8 cellular contexts compared by ENCODE assay signal in genomic region chr6:87968435-87969278, GRCh38.
A peak's percentile ranks its signal among the peaks of the same experiment; 100 is the strongest.
DNase-seq lines count a peak whose midpoint lies in the region; ATAC-seq and TF ChIP-seq lines count a peak whose summit lies in the region.

No MANE protein-coding gene starts in this region.

- H3K4ac ChIP-seq in IMR-90 (ENCODE audit: low read depth, low read length): no peak overlapping the region

- intact Hi-C loops in IMR-90 (cut with micrococcal nuclease): no loop called here

- H2BK20ac ChIP-seq in IMR-90 (ENCODE audit: low read depth, low read length): no peak overlapping the region

- H3K9me3 Mint-ChIP-seq in activated naive CD4-positive, alpha-beta T cell treated with anti-CD3 and anti-CD28 coated beads, Interleukin-2, amount 10 ng/mL, durations not matched to agents 7 days and 5 days: no peaks in the 10 kb centered on the region
- H3K9me3 Mint-ChIP-seq in stimulated activated naive B cell treated with anti-CD40 and anti-IgM and Interleukin-4, amounts not matched to agents 10 μg/mL and 1 μg/mL and 100 μg/mL, for 72 hours: peaks cover 10 to 13% of the 10 kb centered on the region in 2 donors

- no peak for TF ChIP-seq CTCF in IMR-90 (conservative IDR thresholded peaks at IDR 0.05; ENCODE audit: low read depth, low read length)

- in situ Hi-C loops in IMR-90 (cut with MboI; ENCODE audit: low sequenced_read_pairs): no loop called here

- H3K18ac ChIP-seq in IMR-90 (ENCODE audit: low read depth, low read length): no peak overlapping the region

- H2AK9ac ChIP-seq in IMR-90 (replicated peaks; ENCODE audit: low read depth, low read length, poor library complexity): no peak overlapping the region

- no peak overlapping the region for H3K56ac ChIP-seq in IMR-90 (ENCODE audit: extremely low read depth, insufficient read depth, low read length)

- peak; percentile 84 for ATAC-seq in IMR-90 (ENCODE audit: low read depth)
- peak; percentile 71 to 79 for ATAC-seq in stimulated activated naive B cell treated with anti-CD40 and anti-IgM and Interleukin-4, amounts not matched to agents 10 μg/mL and 1 μg/mL and 100 μg/mL, for 72 hours (replicated peaks)
- ATAC-seq in HG03045 (IDR thresholded peaks at IDR 0.05; ENCODE audit: unreplicated experiment): no peak

- H3K27me3 Mint-ChIP-seq in activated naive CD4-positive, alpha-beta T cell treated with anti-CD3 and anti-CD28 coated beads, Interleukin-2, amount 10 ng/mL, durations not matched to agents 7 days and 5 days: peaks cover 11% of the 10 kb centered on the region
- H3K27me3 Mint-ChIP-seq in stimulated activated naive B cell treated with anti-CD40 and anti-IgM and Interleukin-4, amounts not matched to agents 10 μg/mL and 1 μg/mL and 100 μg/mL, for 72 hours: peaks cover 0 to 5% of the 10 kb centered on the region in 2 donors

- H2BK120ac ChIP-seq in IMR-90 (ENCODE audit: low read depth, low read length): no peak overlapping the region

- no peaks in the 10 kb centered on the region for H3K9me1 ChIP-seq in IMR-90 (ENCODE audit: insufficient read depth, low read length)

- no peak overlapping the region for H3K4me3 Mint-ChIP-seq in activated naive CD4-positive, alpha-beta T cell treated with anti-CD3 and anti-CD28 coated beads, Interleukin-2, amount 10 ng/mL, durations not matched to agents 7 days and 5 days
- H3K4me3 Mint-ChIP-seq in stimulated activated naive B cell treated with anti-CD40 and anti-IgM and Interleukin-4, amounts not matched to agents 10 μg/mL and 1 μg/mL and 100 μg/mL, for 72 hours: no peak overlapping the region

- CTCF ChIA-PET in IMR-90 (lab: Yijun Ruan, JAX): no interaction called here
- CTCF ChIA-PET in activated naive CD4-positive, alpha-beta T cell treated with anti-CD3 and anti-CD28 coated beads, Interleukin-2, amount 10 ng/mL, durations not matched to agents 7 days and 5 days (lab: Charles Lee): no interaction called here

- H3K4me1 Mint-ChIP-seq in activated naive CD4-positive, alpha-beta T cell treated with anti-CD3 and anti-CD28 coated beads, Interleukin-2, amount 10 ng/mL, durations not matched to agents 7 days and 5 days: no peaks in the 10 kb centered on the region
- peaks cover 3 to 14% of the 10 kb centered on the region in 2 donors for H3K4me1 Mint-ChIP-seq in stimulated activated naive B cell treated with anti-CD40 and anti-IgM and Interleukin-4, amounts not matched to agents 10 μg/mL and 1 μg/mL and 100 μg/mL, for 72 hours

- DNase-seq in NCI-H2081 (lab: John Stamatoyannopoulos, UW): peak; percentile 34 to 46
- no peak for DNase-seq in NCI-H2081 treated with DMSO at 0.1 percent for 48 hours (lab: John Stamatoyannopoulos, UW)
- DNase-seq in IMR-90: no peak
- DNase-seq in activated naive CD4-positive, alpha-beta T cell treated with anti-CD3 and anti-CD28 coated beads, Interleukin-2, amount 10 ng/mL, durations not matched to agents 7 days and 5 days: peak; percentile 42
- DNase-seq in stimulated activated naive B cell treated with anti-CD40 and anti-IgM and Interleukin-4, amounts not matched to agents 10 μg/mL and 1 μg/mL and 100 μg/mL, for 72 hours: no peak
- DNase-seq in NCI-H524 treated with DMSO at 0.1 percent for 48 hours (lab: John Stamatoyannopoulos, UW): no peak

- H3K27me3 ChIP-seq in IMR-90 (ENCODE audit: control insufficient read depth, insufficient read depth, low read length) (no peaks in the 10 kb centered on the region), iPS-20b (ENCODE audit: insufficient read depth, low read length) (0 out of 2 replicates have a peak, but pooled peaks cover 4% of the 10 kb centered on the region)

- no peak overlapping the region for H2AK5ac ChIP-seq in IMR-90 (ENCODE audit: low read depth, low read length)

- no peak overlapping the region for H4K5ac ChIP-seq in IMR-90 (ENCODE audit: low read depth, low read length)

- H3K36me3 Mint-ChIP-seq in activated naive CD4-positive, alpha-beta T cell treated with anti-CD3 and anti-CD28 coated beads, Interleukin-2, amount 10 ng/mL, durations not matched to agents 7 days and 5 days: no peaks in the 10 kb centered on the region
- H3K36me3 Mint-ChIP-seq in stimulated activated naive B cell treated with anti-CD40 and anti-IgM and Interleukin-4, amounts not matched to agents 10 μg/mL and 1 μg/mL and 100 μg/mL, for 72 hours: peaks cover 2 to 4% of the 10 kb centered on the region in 2 donors

- no CpG with 5 or more reads among the region's 26 CpGs for WGBS in IMR-90 (ENCODE audit: extremely low coverage in 2 of 2, insufficient read length in 1 of 2), 2 experiments

- H3K36me3 ChIP-seq in IMR-90 (ENCODE audit: control insufficient read depth, insufficient read depth, low read length) (no peaks in the 10 kb centered on the region), iPS-20b (ENCODE audit: insufficient read depth, low read depth, low read length) (no peaks in the 10 kb centered on the region)

- no peak overlapping the region for H3K23ac ChIP-seq in IMR-90 (ENCODE audit: low read depth, low read length)

- no peaks in the 10 kb centered on the region for H3K79me1 ChIP-seq in IMR-90 (ENCODE audit: low read depth in 1 of 2, low read length in 2 of 2)

- no TSS peak for BruUV-seq in IMR-90 (replicated peaks; lab: Mats Ljungman, UMichigan)

- TF ChIP-seq POLR2A in IMR-90 (IDR thresholded peaks at IDR 0.05; ENCODE audit: low read depth, low read length): no peak

- no peak overlapping the region for H3K14ac ChIP-seq in IMR-90 (replicated peaks; ENCODE audit: low read depth, low read length)

- no peak overlapping the region for H2BK15ac ChIP-seq in IMR-90 (ENCODE audit: low read depth, low read length)

- POLR2A ChIA-PET in IMR-90 (lab: Charles Lee; ENCODE audit: unreplicated experiment): no interaction called here

- dilution Hi-C loops in IMR-90 (cut with HindIII; ENCODE audit: low sequenced_read_pairs, unreplicated experiment): no loop called here

- H3K4me1 ChIP-seq in IMR-90 (ENCODE audit: control insufficient read depth, insufficient read depth, low read length) (no peaks in the 10 kb centered on the region), iPS-20b (ENCODE audit: insufficient read depth, low read length) (peaks cover 8% of the 10 kb centered on the region)

- no peak overlapping the region for H2BK5ac ChIP-seq in IMR-90 (ENCODE audit: low read depth, low read length, poor library complexity, severe bottlenecking)

- no peak overlapping the region for H4K8ac ChIP-seq in IMR-90 (ENCODE audit: low read depth in 2 of 2, low read length in 2 of 2)

- no peak overlapping the region for H3K27ac Mint-ChIP-seq in activated naive CD4-positive, alpha-beta T cell treated with anti-CD3 and anti-CD28 coated beads, Interleukin-2, amount 10 ng/mL, durations not matched to agents 7 days and 5 days
- H3K27ac Mint-ChIP-seq in stimulated activated naive B cell treated with anti-CD40 and anti-IgM and Interleukin-4, amounts not matched to agents 10 μg/mL and 1 μg/mL and 100 μg/mL, for 72 hours: no peak overlapping the region

- H3K4me2 ChIP-seq in IMR-90 (ENCODE audit: low read depth, low read length): peak overlapping the region; percentile 75

- no peaks in the 10 kb centered on the region for H4K20me1 ChIP-seq in IMR-90 (ENCODE audit: insufficient read depth, low read length)

- H4K91ac ChIP-seq in IMR-90 (ENCODE audit: insufficient read depth, low read depth, low read length): no peak overlapping the region

- H3K4me3 ChIP-seq in IMR-90 (ENCODE audit: insufficient read depth, low read depth, low read length) (peak overlapping the region; percentile 22), iPS-20b (ENCODE audit: low read length) (peak overlapping the region; percentile 66)

- no peak overlapping the region for H2AFZ ChIP-seq in IMR-90 (replicated peaks; ENCODE audit: low read length, poor library complexity)

- H3K27ac ChIP-seq in IMR-90 (ENCODE audit: insufficient read depth, low read length): no peak overlapping the region
- no peak overlapping the region for H3K27ac ChIP-seq in iPS-20b (ENCODE audit: low read length)

- no peak for TF ChIP-seq RAD21 in IMR-90 (IDR thresholded peaks at IDR 0.05; ENCODE audit: low read length)

- H3K9me3 ChIP-seq in IMR-90 (ENCODE audit: control insufficient read depth, insufficient read depth, low read length): no peaks in the 10 kb centered on the region
- no peaks in the 10 kb centered on the region for H3K9me3 ChIP-seq in iPS-20b (ENCODE audit: insufficient read depth, low read depth, low read length)

- H3K9ac ChIP-seq in IMR-90 (ENCODE audit: low read depth, low read length): no peak overlapping the region
- peak overlapping the region; percentile 38; the same call in 1 of the 2 replicates for H3K9ac ChIP-seq in iPS-20b (ENCODE audit: low read depth, low read length)

TF ChIP-seq in IMR-90, 13 proteins besides CTCF, POLR2A, EP300 and RAD21:
- TF ChIP-seq CHD1 (IDR thresholded peaks at IDR 0.05; ENCODE audit: low read depth, low read length): no peak
- no peak for TF ChIP-seq USF2 (IDR thresholded peaks at IDR 0.05; ENCODE audit: low read depth, low read length)
- TF ChIP-seq NFE2L2 (IDR thresholded peaks at IDR 0.05; ENCODE audit: low read depth, low read length): no peak
- TF ChIP-seq FOS (IDR thresholded peaks at IDR 0.05; ENCODE audit: low read depth, low read length): no peak
- TF ChIP-seq ELK1 (IDR thresholded peaks at IDR 0.05; ENCODE audit: borderline replicate concordance, low read depth, low read length): no peak
- TF ChIP-seq RFX5 (IDR thresholded peaks at IDR 0.05; ENCODE audit: low read depth, low read length): no peak
- TF ChIP-seq SMC3 (IDR thresholded peaks at IDR 0.05; ENCODE audit: low read depth, low read length): no peak
- TF ChIP-seq CEBPB (IDR thresholded peaks at IDR 0.05; ENCODE audit: low read depth, low read length): no peak
TF ChIP-seq in IMR-90: peak in this region for 0.

Comparison
In these comparisons a context has a peak if more than half of its experiments do, and no peak if none do; other contexts are left out.
1. DNase-seq: peak in NCI-H2081 (2 of 2) and activated naive CD4-positive, alpha-beta T cell treated with anti-CD3 and anti-CD28 coated beads, Interleukin-2, amount 10 ng/mL, durations not matched to agents 7 days and 5 days (single experiment); none in NCI-H2081 treated with DMSO at 0.1 percent for 48 hours (single experiment), IMR-90 (single experiment), stimulated activated naive B cell treated with anti-CD40 and anti-IgM and Interleukin-4, amounts not matched to agents 10 μg/mL and 1 μg/mL and 100 μg/mL, for 72 hours (single experiment) and NCI-H524 treated with DMSO at 0.1 percent for 48 hours (single experiment).